ENCODE assay signal across 19 cellular contexts in genomic region chr2:240391111-240392051, GRCh38. TPM values are rescaled to one million over a fixed set of nuclear protein-coding genes. Genes with fewer than 3 reads are reported as not detected.
DNase-seq lines count a peak whose midpoint lies in the region; FAIRE-seq and TF ChIP-seq lines count a peak whose summit lies in the region.
"Had no signal": no experiment of that assay in that cellular context is flagged by ENCODE, and none has a peak within 500 bp of the region (broad histone marks: within the 10 kb centered on the region; RNA-seq: fewer than 3 reads in every experiment).

No MANE protein-coding gene starts in this region.

- peaks cover 3% of the 10 kb centered on the region for H3K27me3 Mint-ChIP-seq in T-helper 2 cell treated with Interferon-gamma antibody and Interleukin-4, amounts not matched to agents 5 μg/mL and 100 μg/mL, for 36 hours (ENCODE audit: low read depth)
- H3K27me3 Mint-ChIP-seq: activated naive CD4-positive, alpha-beta T cell treated with anti-CD3 and anti-CD28 coated beads, Interleukin-2, amount 50 U/mL, for 24 hours; CD4-positive, alpha-beta T cell had no signal

- H3K27ac ChIP-seq in suprapubic skin = no peak overlapping the region
- H3K27ac ChIP-seq: body of pancreas, colonic mucosa, thyroid gland had no signal

- TF ChIP-seq EP300 in suprapubic skin (IDR thresholded peaks at IDR 0.05) = no peak

- H3K36me3 ChIP-seq in suprapubic skin = no peaks in the 10 kb centered on the region
- H3K36me3 ChIP-seq: colonic mucosa, SJSA1, thyroid gland had no signal

- peak overlapping the region; percentile 20 for H3K27ac Mint-ChIP-seq in T-helper 2 cell treated with Interferon-gamma antibody and Interleukin-4, amounts not matched to agents 5 μg/mL and 100 μg/mL, for 36 hours
- H3K27ac Mint-ChIP-seq: activated naive CD4-positive, alpha-beta T cell treated with anti-CD3 and anti-CD28 coated beads, Interleukin-2, amount 50 U/mL, for 24 hours; CD4-positive, alpha-beta T cell; stimulated activated effector memory CD8-positive, alpha-beta T cell treated with anti-CD3 and anti-CD28 coated beads, Interleukin-12 subunit alpha, Interleukin-12 subunit beta, amount 100 ng/mL, for 72 hours had no signal

- H3K9me3 ChIP-seq in suprapubic skin = no peaks in the 10 kb centered on the region
- H3K9me3 ChIP-seq: body of pancreas, colonic mucosa, SJSA1, thyroid gland had no signal

- H3K27me3 ChIP-seq in suprapubic skin = no peaks in the 10 kb centered on the region
- H3K27me3 ChIP-seq: body of pancreas, colonic mucosa, SJSA1, thyroid gland had no signal

- DNase-seq in activated naive CD4-positive, alpha-beta T cell treated with anti-CD3 and anti-CD28 coated beads, Interleukin-2, amount 50 U/mL, for 16 hours = peak; percentile 5
- no peak for DNase-seq in activated naive CD4-positive, alpha-beta T cell (lab: John Stamatoyannopoulos, UW)
- no peak for DNase-seq in T-helper 2 cell treated with Interferon-gamma antibody and Interleukin-4, amounts not matched to agents 5 μg/mL and 100 μg/mL, for 36 hours (ENCODE audit: low spot score)
- peak; percentile 81 for DNase-seq in mesenteric fat pad (ENCODE audit: low spot score)
- DNase-seq in suprapubic skin (ENCODE audit: low spot score in 2 of 2) = peak; percentile 44 to 76
- DNase-seq in kidney tubule cell (ENCODE audit: low spot score) = no peak
- no peak for DNase-seq in stimulated activated naive CD4-positive, alpha-beta T cell (lab: John Stamatoyannopoulos, UW)
- no peak for DNase-seq in RCC 7860 (ENCODE audit: low spot score)
- DNase-seq: colonic mucosa, hypothalamus, kidney glomerular epithelial cell, NCI-H526, T1000 had no signal

- peaks cover 11% of the 10 kb centered on the region for H3K4me1 Mint-ChIP-seq in T-helper 2 cell treated with Interferon-gamma antibody and Interleukin-4, amounts not matched to agents 5 μg/mL and 100 μg/mL, for 36 hours (ENCODE audit: low read depth)

- no peaks in the 10 kb centered on the region for H3K9me3 Mint-ChIP-seq in T-helper 2 cell treated with Interferon-gamma antibody and Interleukin-4, amounts not matched to agents 5 μg/mL and 100 μg/mL, for 36 hours
- H3K9me3 Mint-ChIP-seq: activated naive CD4-positive, alpha-beta T cell treated with anti-CD3 and anti-CD28 coated beads, Interleukin-2, amount 50 U/mL, for 24 hours; CD4-positive, alpha-beta T cell; stimulated activated effector memory CD8-positive, alpha-beta T cell treated with anti-CD3 and anti-CD28 coated beads, Interleukin-12 subunit alpha, Interleukin-12 subunit beta, amount 100 ng/mL, for 72 hours had no signal

- no peak overlapping the region for H3K4me3 ChIP-seq in suprapubic skin
- H3K4me3 ChIP-seq: body of pancreas, colonic mucosa, SJSA1, thyroid gland had no signal

- no peaks in the 10 kb centered on the region for H3K36me3 Mint-ChIP-seq in T-helper 2 cell treated with Interferon-gamma antibody and Interleukin-4, amounts not matched to agents 5 μg/mL and 100 μg/mL, for 36 hours (ENCODE audit: low read depth)
- H3K36me3 Mint-ChIP-seq: activated naive CD4-positive, alpha-beta T cell treated with anti-CD3 and anti-CD28 coated beads, Interleukin-2, amount 50 U/mL, for 24 hours; stimulated activated effector memory CD8-positive, alpha-beta T cell treated with anti-CD3 and anti-CD28 coated beads, Interleukin-12 subunit alpha, Interleukin-12 subunit beta, amount 100 ng/mL, for 72 hours had no signal

- no peak for FAIRE-seq in RCC 7860 (lab: Jason Lieb, UNC)

- H3K4me1 ChIP-seq in suprapubic skin = peaks cover 16% of the 10 kb centered on the region
- H3K4me1 ChIP-seq: body of pancreas, colonic mucosa, thyroid gland had no signal

- TF ChIP-seq CTCF in suprapubic skin (IDR thresholded peaks at IDR 0.05) = no peak

- WGBS in suprapubic skin = 94% methylated on average over 15 of the region's 25 CpGs

- no peak overlapping the region for H3K4me3 Mint-ChIP-seq in T-helper 2 cell treated with Interferon-gamma antibody and Interleukin-4, amounts not matched to agents 5 μg/mL and 100 μg/mL, for 36 hours
- H3K4me3 Mint-ChIP-seq: activated naive CD4-positive, alpha-beta T cell treated with anti-CD3 and anti-CD28 coated beads, Interleukin-2, amount 50 U/mL, for 24 hours; CD4-positive, alpha-beta T cell; stimulated activated effector memory CD8-positive, alpha-beta T cell treated with anti-CD3 and anti-CD28 coated beads, Interleukin-12 subunit alpha, Interleukin-12 subunit beta, amount 100 ng/mL, for 72 hours had no signal

- no peak for TF ChIP-seq POLR2A in suprapubic skin (IDR thresholded peaks at IDR 0.05)

RNA-seq across cellular contexts. Expression of gene GPC1, which starts 44.1 kb away (rescaled TPM):
- 82.5 TPM for total RNA-seq in mesenteric fat pad
- total RNA-seq in suprapubic skin = 100 to 1,000 TPM; 130 to 164 (median 145) TPM

Comparison
In these comparisons a context has a peak if more than half of its experiments do, and no peak if none do; other contexts are left out.
1. DNase-seq: peak in activated naive CD4-positive, alpha-beta T cell treated with anti-CD3 and anti-CD28 coated beads, Interleukin-2, amount 50 U/mL, for 16 hours (single experiment), mesenteric fat pad (single experiment) and suprapubic skin (2 of 2); none in activated naive CD4-positive, alpha-beta T cell (0 of 4), T-helper 2 cell treated with Interferon-gamma antibody and Interleukin-4, amounts not matched to agents 5 μg/mL and 100 μg/mL, for 36 hours (single experiment), kidney tubule cell (single experiment), stimulated activated naive CD4-positive, alpha-beta T cell (0 of 6) and RCC 7860 (single experiment).